In the genomic region with DNA sequence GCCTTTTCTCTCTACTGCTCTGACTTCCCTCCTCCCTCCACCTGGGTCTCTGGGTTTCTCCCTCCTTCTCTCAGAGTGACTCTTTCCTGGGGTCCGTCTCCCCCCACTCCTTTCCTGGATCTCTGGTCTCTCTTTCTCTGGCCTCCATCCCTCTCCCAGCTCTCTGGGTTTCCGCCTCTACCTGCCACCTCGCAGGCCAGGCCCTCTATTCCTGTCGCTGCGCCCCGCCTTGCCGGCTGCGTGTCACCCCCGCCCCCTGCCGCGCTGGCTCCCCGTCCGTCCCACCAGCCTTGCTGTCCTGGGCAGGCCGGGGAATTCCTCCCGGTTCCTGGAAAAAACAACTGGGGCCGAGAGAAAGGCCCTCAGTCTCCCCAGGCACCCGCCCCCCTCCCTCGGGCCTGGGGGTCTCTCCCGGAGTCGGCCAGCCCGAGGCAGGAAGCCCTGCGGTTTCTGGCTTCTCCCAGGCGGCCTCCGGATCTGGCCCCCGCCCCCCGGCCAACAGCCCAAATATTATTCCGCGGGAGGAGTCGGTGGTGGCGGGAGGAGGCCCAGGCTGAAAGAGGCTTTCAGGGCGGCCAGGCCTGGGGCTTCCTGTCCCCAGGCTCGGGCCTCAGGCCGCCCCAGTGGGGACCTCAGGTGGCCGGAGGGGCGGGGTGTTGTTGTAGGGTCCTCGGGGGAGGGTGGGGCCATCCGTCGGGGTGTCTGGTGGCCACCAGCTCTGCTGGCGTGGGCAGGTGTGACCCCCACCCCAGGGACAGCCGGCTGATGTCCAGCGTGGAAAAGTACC, we compare ENCODE assay signal across 9 cellular contexts. TPM values are rescaled to one million over a fixed set of nuclear protein-coding genes. Genes with fewer than 3 reads are reported as not detected.
A peak's percentile ranks its signal among the peaks of the same experiment; 100 is the strongest.
DNase-seq lines count a peak whose midpoint lies in the region; TF ChIP-seq lines count a peak whose summit lies in the region.
"Had no signal": no experiment of that assay in that cellular context is flagged by ENCODE, and none has a peak within 500 bp of the region (broad histone marks: within the 10 kb centered on the region; RNA-seq: fewer than 3 reads in every experiment).

No MANE protein-coding gene starts in this region.

- H3K27me3 Mint-ChIP-seq in progenitor cell of endocrine pancreas: no peaks in the 10 kb centered on the region

- DNase-seq in CMK (ENCODE audit: low read depth) (peak; percentile 91), UCSD-AML1 (lab: John Stamatoyannopoulos, UW; ENCODE audit: unreplicated experiment) (peak; percentile 83), glomerular visceral epithelial cell (ENCODE audit: extremely low spot score) (peak; percentile 75), progenitor cell of endocrine pancreas (ENCODE audit: low spot score, unreplicated experiment) (peak; percentile 19), AML-193 (lab: John Stamatoyannopoulos, UW) (no peak), nucleus accumbens (lab: John Stamatoyannopoulos, UW) (no peak), H4 (ENCODE audit: low spot score) (no peak), dedifferentiated amniotic fluid mesenchymal stem cell (ENCODE audit: extremely low spot score) (no peak)

- peak overlapping the region; percentile 94 for H3K27ac Mint-ChIP-seq in progenitor cell of endocrine pancreas

- no peaks in the 10 kb centered on the region for H3K9me3 Mint-ChIP-seq in progenitor cell of endocrine pancreas (ENCODE audit: low read depth)

- peaks cover 7% of the 10 kb centered on the region for H3K36me3 Mint-ChIP-seq in progenitor cell of endocrine pancreas (ENCODE audit: insufficient read depth)

- TF ChIP-seq CTCF in progenitor cell of endocrine pancreas (IDR thresholded peaks at IDR 0.05; ENCODE audit: unreplicated experiment): no peak

- peak overlapping the region; percentile 27 for H3K4me3 Mint-ChIP-seq in progenitor cell of endocrine pancreas (ENCODE audit: low read depth)

- peaks cover 69% of the 10 kb centered on the region for H3K4me1 Mint-ChIP-seq in progenitor cell of endocrine pancreas (ENCODE audit: low read depth)

RNA-seq across cellular contexts. Expression of a gene that starts 9.3 kb away (rescaled TPM):
- 30.4 and 35.0 TPM in 2 replicates for total RNA-seq in progenitor cell of endocrine pancreas
- 8.7 and 13.0 TPM in 2 replicates for total RNA-seq in H4 (2014; rRNA removed; shearing (Covaris generic))

RNA-seq across cellular contexts. Expression of a gene that starts 12.5 kb away (rescaled TPM):
- 23.5 and 25.4 TPM in 2 replicates for total RNA-seq in progenitor cell of endocrine pancreas
- 0.31 TPM in 1 of 2 replicates, not detected in the other for total RNA-seq in H4 (2014; rRNA removed; shearing (Covaris generic))
- total RNA-seq: SK-MEL-5 had no signal

RNA-seq across cellular contexts. Expression of a gene that starts 13.7 kb away (rescaled TPM):
- 112 and 114 TPM in 2 replicates for total RNA-seq in progenitor cell of endocrine pancreas
- total RNA-seq in H4 (2014; rRNA removed; shearing (Covaris generic)): 13.2 and 17.7 TPM in 2 replicates

RNA-seq across cellular contexts. Expression of a gene that starts 25.8 kb away (rescaled TPM):
- total RNA-seq in progenitor cell of endocrine pancreas: 11.1 and 11.8 TPM in 2 replicates
- 0.52 and 0.78 TPM in 2 replicates for total RNA-seq in H4 (2014; rRNA removed; shearing (Covaris generic))

RNA-seq across cellular contexts. Expression of a gene that starts 38.0 kb away (rescaled TPM):
- not detected in 2 replicates for total RNA-seq in progenitor cell of endocrine pancreas
- total RNA-seq in H4 (2014; rRNA removed; shearing (Covaris generic)): not detected in 2 replicates
- total RNA-seq: SK-MEL-5 had no signal

Comparison
In these comparisons a context has a peak if more than half of its experiments do, and no peak if none do; other contexts are left out.
1. DNase-seq: peak in CMK (single experiment), UCSD-AML1 (single experiment), glomerular visceral epithelial cell (single experiment) and progenitor cell of endocrine pancreas (single experiment); none in AML-193 (0 of 2), nucleus accumbens (0 of 56), H4 (single experiment) and dedifferentiated amniotic fluid mesenchymal stem cell (single experiment).
2. RNA of a gene that starts 12.5 kb away (total RNA-seq): 23.5 to 25.4 TPM in progenitor cell of endocrine pancreas; 0.31 TPM in H4; every median in the first group is over 10 times any median in the second.